In the genomic region with DNA sequence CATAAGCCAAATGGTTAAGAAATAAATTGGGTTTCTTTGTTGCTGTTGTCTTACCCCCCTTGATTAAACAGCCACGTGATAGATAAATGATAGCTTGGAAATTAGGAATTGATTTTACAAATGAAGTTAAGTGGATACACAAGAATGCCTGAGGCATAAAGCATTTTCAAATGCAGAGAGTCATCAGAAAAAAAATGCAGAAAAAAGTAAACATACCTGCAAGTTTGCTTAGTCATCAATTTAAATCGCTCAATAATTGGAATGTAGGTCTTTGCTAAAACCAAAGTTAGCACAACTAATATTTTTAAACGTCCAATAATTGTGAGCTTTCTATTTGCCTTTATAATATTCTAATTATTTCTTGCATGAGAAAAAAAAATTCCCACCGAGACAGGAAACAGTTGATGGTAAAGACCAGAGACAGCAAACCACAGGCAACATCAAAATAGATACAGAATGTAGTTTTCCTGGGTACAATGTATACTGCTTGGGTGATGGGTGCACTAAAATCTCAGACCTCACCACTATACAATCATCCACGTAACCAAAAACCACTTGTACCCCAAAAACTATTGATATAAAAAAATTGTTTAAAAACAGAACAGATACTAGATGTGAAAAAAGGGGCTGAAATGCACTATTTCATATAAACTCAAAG, we compare ENCODE assay signal across 18 cellular contexts.
DNase-seq lines count a peak whose midpoint lies in the region; ATAC-seq, FAIRE-seq and TF ChIP-seq lines count a peak whose summit lies in the region.
"Had no signal": no experiment of that assay in that cellular context is flagged by ENCODE, and none has a peak within 500 bp of the region (broad histone marks: within the 10 kb centered on the region; RNA-seq: fewer than 3 reads in every experiment).

No MANE protein-coding gene starts in this region.

- H3K4me2 ChIP-seq in HepG2 (ENCODE audit: low read depth, low read length) (no peak overlapping the region), SU-DHL-6 (ENCODE audit: low read depth, low read length, poor library complexity, severe bottlenecking) (peak overlapping the region; percentile 96)

- POLR2A ChIA-PET in HepG2 (lab: Yijun Ruan, JAX) = no interaction called here

- TF ChIP-seq EP300 in HepG2 (IDR thresholded peaks at IDR 0.05; ENCODE audit: low read depth in 2 of 2, low read length in 2 of 2) (no peak), HepG2 (CRISPR knock-in tag; IDR thresholded peaks at IDR 0.05; ENCODE audit: borderline replicate concordance) (no peak)

- no peaks in the 10 kb centered on the region for H3K9me2 ChIP-seq in SU-DHL-6 (replicated peaks; ENCODE audit: insufficient read depth, low read length)

- H2AFZ ChIP-seq in HepG2 (ENCODE audit: low read length) (no peak overlapping the region), SU-DHL-6 (ENCODE audit: low read depth, low read length, severe bottlenecking) (peak overlapping the region; percentile 84)

- CTCF ChIA-PET in HepG2 (lab: Yijun Ruan, JAX; ENCODE audit: low intra/inter-chr PET ratio, low total read pairs) = no interaction called here

- no peak for DNase-seq in HepG2 (ENCODE audit: low spot score)
- DNase-seq in right lobe of liver = no peak
- DNase-seq in NCI-H1417 treated with DMSO at 0.1 percent for 48 hours (lab: John Stamatoyannopoulos, UW) = peak; percentile 43
- no peak for DNase-seq in NK-92 (lab: John Stamatoyannopoulos, UW; ENCODE audit: unreplicated experiment)
- no peak for DNase-seq in OCI-M1 (lab: John Stamatoyannopoulos, UW)
- no peak for DNase-seq in NOMO-1 treated with DMSO at 0.1 percent for 48 hours (lab: John Stamatoyannopoulos, UW; ENCODE audit: unreplicated experiment)
- DNase-seq: C1 segment of cervical spinal cord, GDM1, NCI-H1092, NCI-H187 treated with DMSO at 0.1 percent for 48 hours, NCI-H446, SHP77 treated with DMSO at 0.1 percent for 48 hours, T-helper 17 cell had no signal

- H3F3A ChIP-seq in SU-DHL-6 (ENCODE audit: insufficient read depth) = no peaks in the 10 kb centered on the region

- H3K9ac ChIP-seq in HepG2 (ENCODE audit: insufficient read depth, low read depth, low read length) (no peak overlapping the region), SU-DHL-6 (ENCODE audit: low read length) (peak overlapping the region; percentile 40)

- H3K4me3 ChIP-seq in HepG2 (replicated peaks in 1 of 3; ENCODE audit: insufficient read depth in 1 of 3, low read depth in 2 of 3, low read length in 3 of 3) (no peak overlapping the region), right lobe of liver (no peak overlapping the region), SU-DHL-6 (ENCODE audit: insufficient read depth, low read length, poor library complexity, severe bottlenecking) (peak overlapping the region; percentile 46)
- H3K4me3 ChIP-seq: GM12878 had no signal

- WGBS in HepG2 (ENCODE audit: low lambda C conversion rate) = 2% methylated on average over 5 of the region's 5 CpGs
- 44% methylated on average over 5 of the region's 5 CpGs for WGBS in right lobe of liver (ENCODE audit: insufficient coverage, low coverage, low lambda C conversion rate, missing lambda C conversion rate)

- in situ Hi-C loops in HepG2 (cut with HindIII; ENCODE audit: extremely low pct_ligation_motif_present, low pct_unique_long_range_greater_than_20kb) = no loop called here

- H3K36me3 ChIP-seq in HepG2 (replicated peaks in 1 of 2; ENCODE audit: control insufficient read depth in 1 of 2, insufficient read depth in 2 of 2, low read length in 2 of 2) = no peaks in the 10 kb centered on the region
- H3K36me3 ChIP-seq in right lobe of liver = no peaks in the 10 kb centered on the region
- H3K36me3 ChIP-seq in SU-DHL-6 (ENCODE audit: low read length) = no peaks in the 10 kb centered on the region

- intact Hi-C loops in HepG2 (cut with micrococcal nuclease; ENCODE audit: unreplicated experiment) = no loop called here
- intact Hi-C loops in right lobe of liver (cut with DNase I) = no loop called here

- H3K4me1 ChIP-seq in HepG2 (ENCODE audit: insufficient read depth, low read length) (no peaks in the 10 kb centered on the region), right lobe of liver (no peaks in the 10 kb centered on the region)

- no peaks in the 10 kb centered on the region for H3K27me3 ChIP-seq in HepG2 (ENCODE audit: control insufficient read depth in 1 of 2, insufficient read depth in 2 of 2, low read length in 2 of 2)
- H3K27me3 ChIP-seq in right lobe of liver = no peaks in the 10 kb centered on the region
- no peaks in the 10 kb centered on the region for H3K27me3 ChIP-seq in SU-DHL-6 (ENCODE audit: low read length)

- FAIRE-seq in HepG2 (lab: Jason Lieb, UNC) = no peak
- FAIRE-seq: GM12878, H54 had no signal

- no peak overlapping the region for H3K27ac ChIP-seq in HepG2 (ENCODE audit: extremely low read length, insufficient read depth, low read length)
- no peak overlapping the region for H3K27ac ChIP-seq in right lobe of liver
- peak overlapping the region; percentile 54 for H3K27ac ChIP-seq in SU-DHL-6 (ENCODE audit: low read depth, low read length)
- H3K27ac ChIP-seq: 22Rv1 had no signal

- H3K9me3 ChIP-seq in HepG2 (ENCODE audit: low read length) (no peaks in the 10 kb centered on the region; the same call in none of the 2 replicates), right lobe of liver (no peaks in the 10 kb centered on the region), SU-DHL-6 (ENCODE audit: insufficient read depth, low read length) (no peaks in the 10 kb centered on the region)

- TF ChIP-seq CTCF in HepG2 (CRISPR knock-in tag; IDR thresholded peaks at IDR 0.05) (no peak), right lobe of liver (IDR thresholded peaks at IDR 0.05) (no peak), SU-DHL-6 (IDR thresholded peaks at IDR 0.05; ENCODE audit: insufficient read depth, low read length, poor library complexity, severe bottlenecking) (no peak)

- H3K79me2 ChIP-seq in HepG2 (ENCODE audit: insufficient read depth, low read length) = no peaks in the 10 kb centered on the region
- H3K79me2 ChIP-seq in SU-DHL-6 (ENCODE audit: insufficient read depth, low read length) = no peaks in the 10 kb centered on the region

- TF ChIP-seq RAD21 in HepG2 (CRISPR knock-in tag; IDR thresholded peaks at IDR 0.05) = no peak

- TF ChIP-seq POLR2A in HepG2 (IDR thresholded peaks at IDR 0.05; ENCODE audit: insufficient read depth in 1 of 2, low read depth in 2 of 2, low read length in 2 of 2) = no peak
- no peak for TF ChIP-seq POLR2A in right lobe of liver (IDR thresholded peaks at IDR 0.05)

- no peaks in the 10 kb centered on the region for H4K20me1 ChIP-seq in HepG2 (ENCODE audit: insufficient read depth, low read length)
- no peaks in the 10 kb centered on the region for H4K20me1 ChIP-seq in SU-DHL-6 (ENCODE audit: low read depth, low read length)

- no peak for ATAC-seq in HepG2
- no peak for ATAC-seq in right lobe of liver
- ATAC-seq in GM19397 (IDR thresholded peaks at IDR 0.05; ENCODE audit: unreplicated experiment) = no peak
- ATAC-seq: GM12878, T-helper 17 cell had no signal

- no TSS peak for BruUV-seq in HepG2 (replicated peaks; lab: Mats Ljungman, UMichigan)

TF ChIP-seq in HepG2, 621 proteins besides CTCF, POLR2A, EP300 and RAD21:
- TF ChIP-seq SP5 (CRISPR knock-in tag; IDR thresholded peaks at IDR 0.05; ENCODE audit: borderline replicate concordance, low read depth) = no peak
- TF ChIP-seq ZIK1 (CRISPR knock-in tag; IDR thresholded peaks at IDR 0.05; ENCODE audit: borderline replicate concordance, low read depth) = no peak
- TF ChIP-seq MAFK (conservative IDR thresholded peaks at IDR 0.05 in 1 of 2, IDR thresholded peaks at IDR 0.05 in 1 of 2; ENCODE audit: low read length in 2 of 2) = peak; percentile 93 to 97
- TF ChIP-seq, protein P1, sequence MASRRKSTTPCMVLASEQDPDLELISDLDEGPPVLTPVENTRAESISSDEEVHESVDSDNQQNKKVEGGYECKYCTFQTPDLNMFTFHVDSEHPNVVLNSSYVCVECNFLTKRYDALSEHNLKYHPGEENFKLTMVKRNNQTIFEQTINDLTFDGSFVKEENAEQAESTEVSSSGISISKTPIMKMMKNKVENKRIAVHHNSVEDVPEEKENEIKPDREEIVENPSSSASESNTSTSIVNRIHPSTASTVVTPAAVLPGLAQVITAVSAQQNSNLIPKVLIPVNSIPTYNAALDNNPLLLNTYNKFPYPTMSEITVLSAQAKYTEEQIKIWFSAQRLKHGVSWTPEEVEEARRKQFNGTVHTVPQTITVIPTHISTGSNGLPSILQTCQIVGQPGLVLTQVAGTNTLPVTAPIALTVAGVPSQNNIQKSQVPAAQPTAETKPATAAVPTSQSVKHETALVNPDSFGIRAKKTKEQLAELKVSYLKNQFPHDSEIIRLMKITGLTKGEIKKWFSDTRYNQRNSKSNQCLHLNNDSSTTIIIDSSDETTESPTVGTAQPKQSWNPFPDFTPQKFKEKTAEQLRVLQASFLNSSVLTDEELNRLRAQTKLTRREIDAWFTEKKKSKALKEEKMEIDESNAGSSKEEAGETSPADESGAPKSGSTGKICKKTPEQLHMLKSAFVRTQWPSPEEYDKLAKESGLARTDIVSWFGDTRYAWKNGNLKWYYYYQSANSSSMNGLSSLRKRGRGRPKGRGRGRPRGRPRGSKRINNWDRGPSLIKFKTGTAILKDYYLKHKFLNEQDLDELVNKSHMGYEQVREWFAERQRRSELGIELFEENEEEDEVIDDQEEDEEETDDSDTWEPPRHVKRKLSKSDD (CRISPR knock-in tag; IDR thresholded peaks at IDR 0.05; ENCODE audit: low read depth) = no peak
- TF ChIP-seq MAFF (IDR thresholded peaks at IDR 0.05; ENCODE audit: low read depth, low read length) = peak; percentile 96
- no peak for TF ChIP-seq ZNF570 (CRISPR knock-in tag; IDR thresholded peaks at IDR 0.05; ENCODE audit: borderline replicate concordance)
TF ChIP-seq in HepG2: peak in this region for 2.
